In the genomic region with DNA sequence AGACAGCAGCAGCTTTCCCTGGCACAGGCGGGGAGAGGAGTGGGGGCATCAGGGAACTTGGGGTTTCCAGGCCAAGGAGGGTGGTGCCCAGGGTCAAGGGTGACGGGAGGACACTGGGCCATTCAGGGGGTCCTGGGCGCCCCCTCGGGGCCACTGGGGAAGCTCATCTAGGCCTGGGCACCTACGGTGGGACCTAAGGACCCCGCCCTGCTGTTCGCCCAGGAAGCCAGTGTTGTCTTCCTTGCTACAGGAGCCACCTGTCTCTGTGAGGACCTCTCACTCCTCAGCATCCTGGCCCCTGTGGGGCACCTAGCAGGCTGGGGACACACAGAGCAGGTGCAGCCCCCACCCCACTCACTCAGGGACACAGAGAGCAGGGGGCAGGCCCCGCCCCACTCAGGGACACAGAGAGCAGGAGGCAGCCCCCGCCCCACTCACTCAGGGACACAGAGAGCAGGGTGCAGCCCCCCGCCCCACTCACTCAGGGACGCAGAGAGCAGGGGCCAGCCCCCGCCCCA, we compare ENCODE assay signal across 27 cellular contexts.
"Had no signal": no experiment of that assay in that cellular context is flagged by ENCODE, and none has a peak within 500 bp of the region (broad histone marks: within the 10 kb centered on the region; RNA-seq: fewer than 3 reads in every experiment).

No MANE protein-coding gene starts in this region.

- H2AFZ ChIP-seq: neural progenitor cell had no signal

- H3K9me3 ChIP-seq: esophagus muscularis mucosa, gastroesophageal sphincter, heart right ventricle, left lung, mucosa of descending colon, psoas muscle, spleen, thoracic aorta, tibial nerve, upper lobe of left lung, vagina had no signal

- FAIRE-seq: colon, endothelial cell of umbilical vein had no signal

- H3K9me3 Mint-ChIP-seq: mesothelial cell of epicardium; naive thymus-derived CD4-positive, alpha-beta T cell; nephron; neural progenitor cell; stimulated activated naive B cell treated with anti-CD40 and anti-IgM and Interleukin-4, amounts not matched to agents 10 μg/mL and 1 μg/mL and 100 μg/mL, for 72 hours; stimulated activated naive CD8-positive, alpha-beta T cell treated with anti-CD3 and anti-CD28 coated beads, Interleukin-15, Interleukin-2, amounts not matched to agents 100 ng/mL and 50 ng/mL, for 24 hours had no signal

- DNase-seq: effector CD8-positive, alpha-beta T cell; foreskin keratinocyte; heart right ventricle; hippocampal formation; mesenchymal stem cell; mucosa of descending colon; naive thymus-derived CD4-positive, alpha-beta T cell; nucleus accumbens; stimulated activated naive B cell treated with anti-CD40 and anti-IgM and Interleukin-4, amounts not matched to agents 10 μg/mL and 1 μg/mL and 100 μg/mL, for 72 hours had no signal

- H3K36me3 ChIP-seq: esophagus muscularis mucosa, gastroesophageal sphincter, heart right ventricle, left lung, neural progenitor cell, spleen, thoracic aorta, tibial nerve, upper lobe of left lung, vagina had no signal

- H3K4me3 Mint-ChIP-seq: mesothelial cell of epicardium; naive thymus-derived CD4-positive, alpha-beta T cell; nephron; neural progenitor cell; stimulated activated naive B cell treated with anti-CD40 and anti-IgM and Interleukin-4, amounts not matched to agents 10 μg/mL and 1 μg/mL and 100 μg/mL, for 72 hours; stimulated activated naive CD8-positive, alpha-beta T cell treated with anti-CD3 and anti-CD28 coated beads, Interleukin-15, Interleukin-2, amounts not matched to agents 100 ng/mL and 50 ng/mL, for 24 hours had no signal

- ATAC-seq: foreskin keratinocyte; left lung; mucosa of descending colon; naive thymus-derived CD4-positive, alpha-beta T cell; psoas muscle; right cardiac atrium; stimulated activated naive B cell treated with anti-CD40 and anti-IgM and Interleukin-4, amounts not matched to agents 10 μg/mL and 1 μg/mL and 100 μg/mL, for 72 hours had no signal

- H3K4me2 ChIP-seq: neural progenitor cell had no signal

- H3K4me3 ChIP-seq: dorsolateral prefrontal cortex, esophagus muscularis mucosa, gastroesophageal sphincter, heart right ventricle, left lung, mucosa of descending colon, neural progenitor cell, psoas muscle, skin epidermis, spleen, thoracic aorta, tibial nerve, upper lobe of left lung, vagina had no signal

- H3K27ac ChIP-seq: dorsolateral prefrontal cortex, esophagus muscularis mucosa, foreskin keratinocyte, gastroesophageal sphincter, heart right ventricle, neural progenitor cell, psoas muscle, skin epidermis, thoracic aorta, tibial nerve, upper lobe of left lung, vagina had no signal

- H3K4me1 ChIP-seq: foreskin keratinocyte, psoas muscle, vagina had no signal

- H3K4me1 Mint-ChIP-seq: naive thymus-derived CD4-positive, alpha-beta T cell had no signal

- H3K36me3 Mint-ChIP-seq: naive thymus-derived CD4-positive, alpha-beta T cell; neural progenitor cell; stimulated activated naive B cell treated with anti-CD40 and anti-IgM and Interleukin-4, amounts not matched to agents 10 μg/mL and 1 μg/mL and 100 μg/mL, for 72 hours had no signal

- H3K9ac ChIP-seq: neural progenitor cell had no signal

- H3K27ac Mint-ChIP-seq: naive thymus-derived CD4-positive, alpha-beta T cell; stimulated activated naive B cell treated with anti-CD40 and anti-IgM and Interleukin-4, amounts not matched to agents 10 μg/mL and 1 μg/mL and 100 μg/mL, for 72 hours; stimulated activated naive CD8-positive, alpha-beta T cell treated with anti-CD3 and anti-CD28 coated beads, Interleukin-15, Interleukin-2, amounts not matched to agents 100 ng/mL and 50 ng/mL, for 24 hours had no signal

- H3K27me3 ChIP-seq: dorsolateral prefrontal cortex, gastroesophageal sphincter, left lung, neural progenitor cell, tibial nerve, upper lobe of left lung, vagina had no signal

- H3K27me3 Mint-ChIP-seq: naive thymus-derived CD4-positive, alpha-beta T cell; stimulated activated naive CD8-positive, alpha-beta T cell treated with anti-CD3 and anti-CD28 coated beads, Interleukin-15, Interleukin-2, amounts not matched to agents 100 ng/mL and 50 ng/mL, for 24 hours had no signal
